Comparison of ENCODE assay signal across 9 cellular contexts in genomic region chr11:86523738-86524602, GRCh38.
DNase-seq lines count a peak whose midpoint lies in the region; ATAC-seq and TF ChIP-seq lines count a peak whose summit lies in the region.
"Had no signal": no experiment of that assay in that cellular context is flagged by ENCODE, and none has a peak within 500 bp of the region (broad histone marks: within the 10 kb centered on the region; RNA-seq: fewer than 3 reads in every experiment).

No MANE protein-coding gene starts in this region.

- no peak overlapping the region for H3K4me3 ChIP-seq in left lung
- H3K4me3 ChIP-seq in urinary bladder (ENCODE audit: low read depth, low read length), result no peak overlapping the region

- intact Hi-C loops in Right ventricle myocardium inferior (cut with DNase I) (no loop called here), cardiac septum (cut with DNase I) (loop anchor here (5.0 kb wide), 1 partner anchor 57 kb away; no protein-coding TSS in a partner anchor), left lung (cut with DNase I) (no loop called here)

- 26% methylated on average over 5 of the region's 5 CpGs for WGBS in urinary bladder

- TF ChIP-seq CTCF in left lung (IDR thresholded peaks at IDR 0.05), result no peak

- ATAC-seq in Right ventricle myocardium inferior (peak; percentile 28), left lung (peak; percentile 82), HG03565 (IDR thresholded peaks at IDR 0.05; ENCODE audit: unreplicated experiment) (no peak), GM21423 (IDR thresholded peaks at IDR 0.05; ENCODE audit: unreplicated experiment) (no peak)

- H3K27me3 ChIP-seq in left lung, result no peaks in the 10 kb centered on the region

- H3K4me1 ChIP-seq in left lung (peaks cover 4 to 32% of the 10 kb centered on the region in 2 donors), urinary bladder (ENCODE audit: insufficient read depth) (peaks cover 3% of the 10 kb centered on the region)

- no peaks in the 10 kb centered on the region for H3K36me3 ChIP-seq in left lung
- H3K36me3 ChIP-seq in urinary bladder (ENCODE audit: insufficient read depth), result no peaks in the 10 kb centered on the region

- H3K27ac ChIP-seq in left lung, result peak overlapping the region; percentile 66 to 79
- H3K27ac ChIP-seq in urinary bladder (ENCODE audit: low read depth), result peak overlapping the region; percentile 23

- DNase-seq in Right ventricle myocardium inferior (ENCODE audit: missing footprints) (no peak), cardiac septum (ENCODE audit: low spot score) (no peak), astrocyte of the hippocampus (ENCODE audit: low read depth, low spot score) (peak; percentile 94), left lung (no peak), middle frontal gyrus (ENCODE audit: extremely low spot score, low spot score) (no peak)
- DNase-seq: activated effector memory CD4-positive, alpha-beta T cell treated with Interleukin-2 at 50 U/mL for 16 hours had no signal

- H3K9me3 ChIP-seq in left lung, result peaks cover 0 to 10% of the 10 kb centered on the region in 2 donors

Comparison
In these comparisons a context has a peak if more than half of its experiments do, and no peak if none do; other contexts are left out.
1. ATAC-seq: peak in Right ventricle myocardium inferior (single experiment) and left lung (single experiment); none in HG03565 (single experiment) and GM21423 (single experiment).